Comparison of ENCODE assay signal across 15 cellular contexts in the genomic region with DNA sequence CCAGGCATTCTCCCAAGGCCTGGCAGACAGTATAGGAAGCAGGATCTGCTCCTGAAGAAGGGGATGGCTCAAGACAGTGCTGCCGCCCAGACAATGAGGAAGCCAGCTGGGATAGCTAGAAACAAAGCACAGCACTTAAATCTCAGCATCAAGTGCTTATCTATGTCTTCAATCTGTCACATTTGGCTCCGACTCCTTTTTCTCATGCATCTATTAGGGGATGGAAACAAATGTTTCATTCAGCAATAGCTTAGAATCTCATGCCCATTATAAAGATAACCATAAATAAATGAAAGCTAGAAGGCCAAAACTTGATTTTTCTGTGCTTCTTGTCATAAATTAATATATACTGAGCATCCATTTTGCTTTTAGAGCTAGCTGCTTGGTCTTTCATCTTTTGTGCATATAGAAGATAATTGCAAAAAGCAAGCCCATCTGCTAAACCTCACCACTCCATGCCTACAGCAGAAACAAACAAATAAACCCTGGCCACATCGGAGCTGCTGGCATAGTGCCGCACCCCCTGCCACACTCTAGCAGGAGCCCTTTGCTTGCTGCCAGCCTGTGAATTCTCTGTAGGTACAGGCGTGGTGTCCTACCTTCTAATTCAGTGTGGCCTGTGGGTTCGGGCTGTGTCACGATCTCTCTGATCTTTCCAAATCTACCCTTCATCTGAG.
"Had no signal": no experiment of that assay in that cellular context is flagged by ENCODE, and none has a peak within 500 bp of the region (broad histone marks: within the 10 kb centered on the region; RNA-seq: fewer than 3 reads in every experiment).

No MANE protein-coding gene starts in this region.

- H3K4me3 ChIP-seq: ascending aorta, dorsolateral prefrontal cortex, gastroesophageal sphincter, heart right ventricle had no signal

- H3K27ac ChIP-seq: ascending aorta, gastroesophageal sphincter, heart right ventricle, parathyroid adenoma had no signal

- DNase-seq: activated CD4-positive, alpha-beta T cell treated with anti-CD3 and anti-CD28 coated beads, Interleukin-2, amount 50 U/mL, for 1 hour; activated naive CD4-positive, alpha-beta T cell treated with anti-CD3 and anti-CD28 coated beads for 36 hours; activated naive CD8-positive, alpha-beta T cell treated with anti-CD3 and anti-CD28 coated beads, Interleukin-2, amount 50 U/mL, for 24 hours; activated T-cell treated with anti-CD3 and anti-CD28 coated beads for 4 hours; heart right ventricle; left cardiac atrium; stimulated activated CD4-positive, alpha-beta T cell treated with anti-CD3 and anti-CD28 coated beads, Interleukin-12 subunit alpha, Interleukin-12 subunit beta, amount 100 ng/mL, for 4 hours; stimulated activated CD4-positive, alpha-beta T cell treated with anti-CD3 and anti-CD28 coated beads, Interleukin-2, amount 100 ng/mL, for 24 hours had no signal

- H3K9me3 ChIP-seq: ascending aorta, gastroesophageal sphincter, heart right ventricle had no signal

- H2AFZ ChIP-seq: parathyroid adenoma had no signal

- H3K79me2 ChIP-seq: parathyroid adenoma had no signal

- ATAC-seq: activated CD4-positive, CD25-positive, alpha-beta regulatory T cell treated with anti-CD3 and anti-CD28 coated beads, Interleukin-2, amount 50 U/mL, for 24 hours; activated naive CD8-positive, alpha-beta T cell treated with anti-CD3 and anti-CD28 coated beads, Interleukin-2, amount 50 U/mL, for 24 hours; activated T-helper 17 cell treated with anti-CD3 and anti-CD28 coated beads, Interleukin-2, amount 50 U/mL, for 72 hours; gastroesophageal sphincter; heart right ventricle; left cardiac atrium; stimulated activated effector memory CD8-positive, alpha-beta T cell treated with anti-CD3 and anti-CD28 coated beads, Interleukin-12 subunit alpha, Interleukin-12 subunit beta, amount 100 ng/mL, for 72 hours had no signal

- H3K36me3 ChIP-seq: ascending aorta, gastroesophageal sphincter, heart right ventricle had no signal

- H3K27me3 ChIP-seq: ascending aorta, gastroesophageal sphincter, heart right ventricle had no signal

- H3K4me1 ChIP-seq: ascending aorta, gastroesophageal sphincter, heart right ventricle, parathyroid adenoma had no signal
